ENCODE assay signal across 8 cellular contexts in the genomic region with DNA sequence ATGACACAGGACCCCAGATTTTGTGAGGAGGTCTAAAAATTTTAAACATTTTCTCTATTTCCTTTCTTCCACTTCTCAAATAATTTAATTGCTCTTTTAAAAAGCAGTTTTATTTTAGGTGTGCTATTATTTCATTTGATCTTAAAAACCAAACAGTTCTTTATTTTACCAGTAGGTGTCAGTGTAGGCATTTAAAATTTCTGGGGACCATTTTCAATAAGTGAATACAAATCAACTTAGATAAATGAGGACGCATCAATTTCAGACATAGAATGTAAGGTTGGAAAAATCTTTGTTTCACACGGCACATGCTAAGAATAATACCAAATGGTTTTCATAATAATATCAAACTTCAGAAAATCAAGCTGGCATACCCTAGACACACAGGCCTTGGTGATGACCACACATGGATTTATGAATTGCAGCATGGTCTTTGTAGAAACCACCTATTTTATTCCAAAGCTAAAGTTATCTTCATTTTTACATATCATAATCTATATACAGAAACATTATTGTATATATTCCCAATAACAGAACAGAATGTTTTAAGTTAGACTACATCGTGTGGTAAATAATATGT.
DNase-seq lines count a peak whose midpoint lies in the region; ATAC-seq lines count a peak whose summit lies in the region.

No MANE protein-coding gene starts in this region.

- no peak for ATAC-seq in HG03520 (IDR thresholded peaks at IDR 0.05; ENCODE audit: unreplicated experiment)

- peak; percentile 43 for DNase-seq in SKM-1 treated with dmso at 0.1 percent for 144 hours (lab: John Stamatoyannopoulos, UW; ENCODE audit: unreplicated experiment)
- DNase-seq in SKM-1 (lab: John Stamatoyannopoulos, UW; ENCODE audit: unreplicated experiment): no peak
- DNase-seq in NCI-H2171 (lab: John Stamatoyannopoulos, UW): peak; percentile 21
- DNase-seq in central memory CD4-positive, alpha-beta T cell: peak; percentile 8
- peak; percentile 49 for DNase-seq in middle frontal gyrus (ENCODE audit: extremely low spot score, low spot score)
- DNase-seq in GDM1 (lab: John Stamatoyannopoulos, UW): no peak
- no peak for DNase-seq in mesenteric fat pad (ENCODE audit: low spot score)

Comparison
In these comparisons a context has a peak if more than half of its experiments do, and no peak if none do; other contexts are left out.
1. DNase-seq: peak in SKM-1 treated with dmso at 0.1 percent for 144 hours (single experiment), NCI-H2171 (single experiment), central memory CD4-positive, alpha-beta T cell (single experiment) and middle frontal gyrus (single experiment); none in SKM-1 (single experiment), GDM1 (single experiment) and mesenteric fat pad (single experiment).